ENCODE assay signal across 17 cellular contexts in genomic region chr6:139653136-139653535, GRCh38.
DNase-seq lines count a peak whose midpoint lies in the region; ATAC-seq, FAIRE-seq and TF ChIP-seq lines count a peak whose summit lies in the region.
"Had no signal": no experiment of that assay in that cellular context is flagged by ENCODE, and none has a peak within 500 bp of the region (broad histone marks: within the 10 kb centered on the region; RNA-seq: fewer than 3 reads in every experiment).

No MANE protein-coding gene starts in this region.

- peak; percentile 76 for DNase-seq in ELF-1 (ENCODE audit: low read depth, low spot score)
- DNase-seq in K562 (ENCODE audit: extremely low read depth in 1 of 4, low spot score in 3 of 4), result peak in 1 of 4 experiments; percentile 31
- DNase-seq in mesenchymal stem cell, result no peak
- DNase-seq in osteoblast (ENCODE audit: insufficient read length, low spot score, missing footprints), result no peak
- no peak for DNase-seq in NCI-H226
- DNase-seq: 8988T; AML-193; Caco-2; CD8-positive, alpha-beta memory T cell; DND-41; GF-D8 had no signal

- H3K9me1 ChIP-seq in K562 (ENCODE audit: control insufficient read depth, insufficient read depth, low read length), result no peaks in the 10 kb centered on the region

- H3K36me3 ChIP-seq in K562 (ENCODE audit: control insufficient read depth, insufficient read depth, low read length), result no peaks in the 10 kb centered on the region
- H3K36me3 ChIP-seq in mesenchymal stem cell (ENCODE audit: control insufficient read depth in 1 of 2, insufficient read depth in 2 of 2, low read depth in 1 of 2, low read length in 2 of 2), result no peaks in the 10 kb centered on the region
- H3K36me3 ChIP-seq in osteoblast (ENCODE audit: insufficient read depth, low read length), result no peaks in the 10 kb centered on the region
- H3K36me3 ChIP-seq: BLaER1 had no signal

- peak overlapping the region; percentile 12; the same call in 1 of the 2 replicates for H2AFZ ChIP-seq in K562 (ENCODE audit: low read depth, low read length)
- peak overlapping the region; percentile 58 for H2AFZ ChIP-seq in mesenchymal stem cell (ENCODE audit: low read depth, low read length)
- peak overlapping the region; percentile 7 for H2AFZ ChIP-seq in osteoblast (ENCODE audit: low read length)

- H3K4me1 ChIP-seq in K562 (replicated peaks in 1 of 2; ENCODE audit: control insufficient read depth in 2 of 2, insufficient read depth in 2 of 2, low read length in 2 of 2) (peaks cover 21 to 28% of the 10 kb centered on the region in 2 experiments), mesenchymal stem cell (ENCODE audit: control insufficient read depth, insufficient read depth, low read depth, low read length) (no peaks in the 10 kb centered on the region), osteoblast (ENCODE audit: insufficient read depth, low read length) (no peaks in the 10 kb centered on the region)

- H3K23ac ChIP-seq in mesenchymal stem cell (ENCODE audit: low read length in 2 of 2), result no peak overlapping the region

- H2BK15ac ChIP-seq in mesenchymal stem cell (ENCODE audit: low read depth, poor library complexity, severe bottlenecking), result no peak overlapping the region

- in situ Hi-C loops in K562 (cut with MboI), result no loop called here

- 42% methylated on average over 5 of the region's 5 CpGs for WGBS in K562 (ENCODE audit: insufficient coverage, low coverage, missing lambda C conversion rate)
- 49% methylated on average over 4 of the region's 5 CpGs for WGBS in mesenchymal stem cell

- intact Hi-C loops in K562 (cut with micrococcal nuclease), result no loop called here

- no peak overlapping the region for H4K8ac ChIP-seq in mesenchymal stem cell (ENCODE audit: low read length)

- H3K4me3 ChIP-seq in K562, result no peak overlapping the region
- H3K4me3 ChIP-seq in mesenchymal stem cell (ENCODE audit: insufficient read depth in 1 of 2, low read depth in 1 of 2, low read length in 2 of 2), result no peak overlapping the region
- no peak overlapping the region for H3K4me3 ChIP-seq in osteoblast (ENCODE audit: insufficient read depth, low read length)
- H3K4me3 ChIP-seq: BLaER1 had no signal

- no peak overlapping the region for H2AK5ac ChIP-seq in mesenchymal stem cell (ENCODE audit: low read length, severe bottlenecking)

- no peak overlapping the region for H3K4ac ChIP-seq in mesenchymal stem cell (ENCODE audit: low read depth in 1 of 2, low read length in 2 of 2)

- H3K79me1 ChIP-seq in mesenchymal stem cell (replicated peaks; ENCODE audit: low read length, poor library complexity, severe bottlenecking), result no peaks in the 10 kb centered on the region

- TF ChIP-seq POLR2A in K562 (conservative IDR thresholded peaks at IDR 0.05), result no peak

- H2BK5ac ChIP-seq in mesenchymal stem cell (ENCODE audit: low read depth, low read length, poor library complexity, severe bottlenecking), result no peak overlapping the region

- TF ChIP-seq CTCF in K562 (IDR thresholded peaks at IDR 0.05 in 2 of 3, conservative IDR thresholded peaks at IDR 0.05 in 1 of 3; ENCODE audit: insufficient read depth in 2 of 3, low read depth in 1 of 3, low read length in 3 of 3) (no peak), osteoblast (IDR thresholded peaks at IDR 0.05; ENCODE audit: extremely low read depth, low read depth, low read length) (no peak)

- no TSS peak for BruUV-seq in K562 (replicated peaks; lab: Mats Ljungman, UMichigan)

- H4K20me1 ChIP-seq in K562 (replicated peaks; ENCODE audit: control insufficient read depth, insufficient read depth, low read length) (no peaks in the 10 kb centered on the region), osteoblast (ENCODE audit: insufficient read depth, low read length) (no peaks in the 10 kb centered on the region)
- H4K20me1 ChIP-seq: BLaER1 had no signal

- H3K9me3 ChIP-seq in K562 (replicated peaks; ENCODE audit: control insufficient read depth, insufficient read depth, low read depth, low read length) (no peaks in the 10 kb centered on the region), mesenchymal stem cell (ENCODE audit: control insufficient read depth, low read length) (no peaks in the 10 kb centered on the region), osteoblast (ENCODE audit: low read depth, low read length) (no peaks in the 10 kb centered on the region)
- H3K9me3 ChIP-seq: BLaER1, Caco-2 had no signal

- CTCF ChIA-PET in K562 (lab: Yijun Ruan, JAX; ENCODE audit: low intra/inter-chr PET ratio), result no interaction called here

- POLR2A ChIA-PET in K562 (lab: Yijun Ruan, JAX), result interaction anchor here (1.0 to 1.9 kb wide), 2 partner anchors 278 to 279 kb away, joined by 4 to 8 read pairs; partner anchors contain the start of gene CITED2

- H4K91ac ChIP-seq in mesenchymal stem cell (ENCODE audit: low read length), result no peak overlapping the region

- no peak overlapping the region for H3K18ac ChIP-seq in mesenchymal stem cell (ENCODE audit: low read depth in 1 of 2, low read length in 2 of 2)

- TF ChIP-seq RAD21 in K562 (CRISPR knock-in tag; conservative IDR thresholded peaks at IDR 0.05 in 1 of 2, IDR thresholded peaks at IDR 0.05 in 1 of 2), result no peak

- H3K27me3 ChIP-seq in K562 (ENCODE audit: control insufficient read depth in 2 of 2, insufficient read depth in 2 of 2, low read length in 2 of 2) (no peaks in the 10 kb centered on the region), mesenchymal stem cell (ENCODE audit: control insufficient read depth in 1 of 2, insufficient read depth in 1 of 2, low read length in 2 of 2) (no peaks in the 10 kb centered on the region), osteoblast (ENCODE audit: insufficient read depth, low read length) (no peaks in the 10 kb centered on the region)
- H3K27me3 ChIP-seq: BLaER1 had no signal

- H2BK120ac ChIP-seq in mesenchymal stem cell (ENCODE audit: low read depth, low read length), result no peak overlapping the region

- TF ChIP-seq EP300 in K562 (IDR thresholded peaks at IDR 0.05; ENCODE audit: low read length), result no peak

- H3K27ac ChIP-seq in K562 (ENCODE audit: extremely low read depth, low read depth, low read length), result no peak overlapping the region
- no peak overlapping the region for H3K27ac ChIP-seq in mesenchymal stem cell (ENCODE audit: low read length, poor library complexity, severe bottlenecking)
- no peak overlapping the region for H3K27ac ChIP-seq in osteoblast (ENCODE audit: low read depth, low read length)
- H3K27ac ChIP-seq: BLaER1 had no signal

- no peaks in the 10 kb centered on the region for H3K79me2 ChIP-seq in K562 (ENCODE audit: control insufficient read depth, insufficient read depth, low read length)
- H3K79me2 ChIP-seq in osteoblast (ENCODE audit: insufficient read depth, low read length), result no peaks in the 10 kb centered on the region

- H3K14ac ChIP-seq in mesenchymal stem cell (ENCODE audit: low read length in 2 of 2), result no peak overlapping the region

- no peak overlapping the region for H2BK12ac ChIP-seq in mesenchymal stem cell (ENCODE audit: low read length in 2 of 2)

- H3K9ac ChIP-seq in K562 (ENCODE audit: insufficient read depth in 1 of 2, low read depth in 2 of 2, low read length in 2 of 2) (no peak overlapping the region), mesenchymal stem cell (ENCODE audit: low read length) (no peak overlapping the region)
- H3K9ac ChIP-seq: BLaER1 had no signal

- no peak for ATAC-seq in K562
- ATAC-seq in HG03521 (IDR thresholded peaks at IDR 0.05; ENCODE audit: unreplicated experiment), result no peak
- no peak for ATAC-seq in HG03025 (IDR thresholded peaks at IDR 0.05; ENCODE audit: low FRiP score, unreplicated experiment)
- ATAC-seq: HCT116 had no signal

- no peak overlapping the region for H3K4me2 ChIP-seq in K562 (ENCODE audit: insufficient read depth, low read length)
- H3K4me2 ChIP-seq in mesenchymal stem cell (ENCODE audit: low read length, poor library complexity, severe bottlenecking), result no peak overlapping the region
- no peak overlapping the region for H3K4me2 ChIP-seq in osteoblast (ENCODE audit: insufficient read depth, low read length)
- H3K4me2 ChIP-seq: BLaER1 had no signal

- FAIRE-seq in K562 (lab: Jason Lieb, UNC), result no peak
- FAIRE-seq: GM19239, H54 had no signal

TF ChIP-seq in K562, 482 proteins besides CTCF, POLR2A, EP300 and RAD21 (continues in another document):
- TF ChIP-seq, protein P1, sequence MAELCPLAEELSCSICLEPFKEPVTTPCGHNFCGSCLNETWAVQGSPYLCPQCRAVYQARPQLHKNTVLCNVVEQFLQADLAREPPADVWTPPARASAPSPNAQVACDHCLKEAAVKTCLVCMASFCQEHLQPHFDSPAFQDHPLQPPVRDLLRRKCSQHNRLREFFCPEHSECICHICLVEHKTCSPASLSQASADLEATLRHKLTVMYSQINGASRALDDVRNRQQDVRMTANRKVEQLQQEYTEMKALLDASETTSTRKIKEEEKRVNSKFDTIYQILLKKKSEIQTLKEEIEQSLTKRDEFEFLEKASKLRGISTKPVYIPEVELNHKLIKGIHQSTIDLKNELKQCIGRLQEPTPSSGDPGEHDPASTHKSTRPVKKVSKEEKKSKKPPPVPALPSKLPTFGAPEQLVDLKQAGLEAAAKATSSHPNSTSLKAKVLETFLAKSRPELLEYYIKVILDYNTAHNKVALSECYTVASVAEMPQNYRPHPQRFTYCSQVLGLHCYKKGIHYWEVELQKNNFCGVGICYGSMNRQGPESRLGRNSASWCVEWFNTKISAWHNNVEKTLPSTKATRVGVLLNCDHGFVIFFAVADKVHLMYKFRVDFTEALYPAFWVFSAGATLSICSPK (IDR thresholded peaks at IDR 0.05; ENCODE audit: borderline replicate concordance), result no peak
- peak; percentile 84 for TF ChIP-seq MEIS2 (IDR thresholded peaks at IDR 0.05; ENCODE audit: partially characterized antibody)
- TF ChIP-seq, protein P2, sequence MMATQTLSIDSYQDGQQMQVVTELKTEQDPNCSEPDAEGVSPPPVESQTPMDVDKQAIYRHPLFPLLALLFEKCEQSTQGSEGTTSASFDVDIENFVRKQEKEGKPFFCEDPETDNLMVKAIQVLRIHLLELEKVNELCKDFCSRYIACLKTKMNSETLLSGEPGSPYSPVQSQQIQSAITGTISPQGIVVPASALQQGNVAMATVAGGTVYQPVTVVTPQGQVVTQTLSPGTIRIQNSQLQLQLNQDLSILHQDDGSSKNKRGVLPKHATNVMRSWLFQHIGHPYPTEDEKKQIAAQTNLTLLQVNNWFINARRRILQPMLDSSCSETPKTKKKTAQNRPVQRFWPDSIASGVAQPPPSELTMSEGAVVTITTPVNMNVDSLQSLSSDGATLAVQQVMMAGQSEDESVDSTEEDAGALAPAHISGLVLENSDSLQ (IDR thresholded peaks at IDR 0.05), result peak; percentile 32; the same call in 1 of the 2 replicates

Comparison
In these comparisons a context has a peak if more than half of its experiments do, and no peak if none do; other contexts are left out.
1. H2AFZ ChIP-seq: peak in every context shown above with its lines; median percentile 58 in mesenchymal stem cell; 12 in K562; 7 in osteoblast.